ENCODE assay signal across 1 cellular context in the genomic region with DNA sequence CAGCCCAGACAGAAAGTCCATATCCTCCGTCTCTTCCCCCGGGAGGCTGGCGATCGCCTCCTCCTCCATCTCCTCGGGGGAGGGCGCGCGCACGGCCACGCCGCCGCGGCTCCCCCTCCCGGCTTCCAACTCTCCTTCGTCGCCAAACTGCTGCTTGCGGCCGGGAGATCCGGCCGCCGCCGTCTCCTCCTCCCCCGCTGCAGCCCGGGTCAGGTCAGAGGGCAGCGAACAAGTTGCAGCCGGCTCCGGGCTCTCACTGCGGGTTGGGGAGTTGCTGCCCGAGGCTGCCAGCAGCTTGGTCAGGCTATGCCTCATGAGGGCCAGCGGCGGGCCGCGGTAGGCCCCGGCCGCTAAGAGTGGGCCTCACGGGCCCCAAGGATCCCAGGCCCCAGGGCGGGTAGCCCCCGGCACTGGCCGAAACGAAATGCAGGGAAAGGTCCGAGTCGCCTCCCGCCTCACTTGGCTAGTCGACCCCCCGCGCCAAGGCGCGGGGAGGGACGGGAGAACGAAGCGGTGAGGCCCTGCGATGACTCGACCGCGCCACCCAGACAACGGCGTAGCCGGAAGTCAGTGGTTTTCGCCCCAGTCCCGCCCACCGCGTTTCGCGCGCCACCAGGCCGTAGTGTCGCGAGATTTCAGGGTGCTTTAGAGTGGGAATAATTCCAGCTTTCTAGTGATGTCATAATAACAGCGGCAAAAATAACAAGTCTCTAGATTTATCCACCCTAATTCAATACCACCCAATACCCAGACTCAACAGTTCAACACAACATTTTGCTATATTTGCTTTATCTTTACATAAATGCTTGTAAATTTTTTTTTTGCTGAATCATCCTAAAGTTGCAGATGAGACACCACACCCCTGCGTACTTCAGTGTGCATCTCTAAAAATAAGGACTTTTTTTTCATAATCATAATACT.
TF ChIP-seq lines count a peak whose summit lies in the region.

A gene with protein sequence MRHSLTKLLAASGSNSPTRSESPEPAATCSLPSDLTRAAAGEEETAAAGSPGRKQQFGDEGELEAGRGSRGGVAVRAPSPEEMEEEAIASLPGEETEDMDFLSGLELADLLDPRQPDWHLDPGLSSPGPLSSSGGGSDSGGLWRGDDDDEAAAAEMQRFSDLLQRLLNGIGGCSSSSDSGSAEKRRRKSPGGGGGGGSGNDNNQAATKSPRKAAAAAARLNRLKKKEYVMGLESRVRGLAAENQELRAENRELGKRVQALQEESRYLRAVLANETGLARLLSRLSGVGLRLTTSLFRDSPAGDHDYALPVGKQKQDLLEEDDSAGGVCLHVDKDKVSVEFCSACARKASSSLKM (minus strand): TSS at position 569 of the 921 bp plus-strand sequence. CDS start 254 bp downstream, at position 315.

TF ChIP-seq in K562, 482 proteins besides CTCF, POLR2A, EP300 and RAD21 (continued from another document):
- TF ChIP-seq, protein P1, sequence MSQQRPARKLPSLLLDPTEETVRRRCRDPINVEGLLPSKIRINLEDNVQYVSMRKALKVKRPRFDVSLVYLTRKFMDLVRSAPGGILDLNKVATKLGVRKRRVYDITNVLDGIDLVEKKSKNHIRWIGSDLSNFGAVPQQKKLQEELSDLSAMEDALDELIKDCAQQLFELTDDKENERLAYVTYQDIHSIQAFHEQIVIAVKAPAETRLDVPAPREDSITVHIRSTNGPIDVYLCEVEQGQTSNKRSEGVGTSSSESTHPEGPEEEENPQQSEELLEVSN (IDR thresholded peaks at IDR 0.05; ENCODE audit: borderline replicate concordance in 1 of 2, extremely low read depth in 1 of 2, insufficient read depth in 1 of 2, insufficient read length in 1 of 2, low read depth in 1 of 2, low read length in 1 of 2, poor library complexity in 1 of 2, severe bottlenecking in 1 of 2) = peak; percentile 71 to 76
- TF ChIP-seq TRIM24 (IDR thresholded peaks at IDR 0.05) = 0 out of 4 replicates have a peak, but pooled peaks of 1 of the 2 experiments have one; percentile 31
